ENCODE assay signal across 29 cellular contexts in genomic region chr4:165199286-165199685, GRCh38. TPM values are rescaled to one million over a fixed set of nuclear protein-coding genes. Genes with fewer than 3 reads are reported as not detected.
DNase-seq lines count a peak whose midpoint lies in the region; ATAC-seq, FAIRE-seq and TF ChIP-seq lines count a peak whose summit lies in the region.
"Had no signal": no experiment of that assay in that cellular context is flagged by ENCODE, and none has a peak within 500 bp of the region (broad histone marks: within the 10 kb centered on the region; RNA-seq: fewer than 3 reads in every experiment).

No MANE protein-coding gene starts in this region.

- H3K79me2 ChIP-seq in astrocyte (ENCODE audit: insufficient read depth, low read length) (no peaks in the 10 kb centered on the region), keratinocyte (ENCODE audit: control insufficient read depth, insufficient read depth, low read length) (no peaks in the 10 kb centered on the region)
- H3K79me2 ChIP-seq: parathyroid adenoma had no signal

- H3K9me3 ChIP-seq in astrocyte (ENCODE audit: insufficient read depth, low read depth, low read length), result no peaks in the 10 kb centered on the region
- no peaks in the 10 kb centered on the region for H3K9me3 ChIP-seq in keratinocyte (ENCODE audit: control insufficient read depth, low read depth, low read length)
- H3K9me3 ChIP-seq: BLaER1 treated with 17β-estradiol and CSF1 and Interleukin-3, amounts not matched to agents 10 nM and 100 nM; HAP-1; heart right ventricle; right lobe of liver; testis had no signal

- H3K9ac ChIP-seq in astrocyte (ENCODE audit: low read length) (no peak overlapping the region), keratinocyte (ENCODE audit: control insufficient read depth, extremely low read depth, insufficient read depth, low read length) (no peak overlapping the region)
- H3K9ac ChIP-seq: BLaER1 treated with 17β-estradiol and CSF1 and Interleukin-3, amounts not matched to agents 10 nM and 100 nM; parathyroid adenoma had no signal

- H3K4me1 ChIP-seq in astrocyte (ENCODE audit: insufficient read depth, low read length), result peaks cover 5% of the 10 kb centered on the region
- H3K4me1 ChIP-seq in keratinocyte (ENCODE audit: control insufficient read depth, extremely low read depth, insufficient read depth, low read length), result peaks cover 31% of the 10 kb centered on the region
- H3K4me1 ChIP-seq: HAP-1, parathyroid adenoma, testis had no signal

- FAIRE-seq in GM12892 (lab: Jason Lieb, UNC) (peak; percentile 5), astrocyte (lab: Jason Lieb, UNC) (no peak), keratinocyte (lab: Jason Lieb, UNC) (peak; percentile 90)
- FAIRE-seq: colon, TTC549, urothelium cell line had no signal

- dilution Hi-C loops in keratinocyte (cut with MboI; ENCODE audit: extremely low pct_ligation_motif_present, low sequenced_read_pairs), result no loop called here

- H3K36me3 ChIP-seq in astrocyte (ENCODE audit: insufficient read depth, low read length) (no peaks in the 10 kb centered on the region), keratinocyte (ENCODE audit: control insufficient read depth in 2 of 2, extremely low read depth in 1 of 2, insufficient read depth in 2 of 2, low read length in 2 of 2) (no peaks in the 10 kb centered on the region)
- H3K36me3 ChIP-seq: BLaER1 treated with 17β-estradiol and CSF1 and Interleukin-3, amounts not matched to agents 10 nM and 100 nM; HAP-1; heart right ventricle; right lobe of liver had no signal

- DNase-seq in GM12892 (ENCODE audit: insufficient read length), result no peak
- peak; percentile 20 to 35 for DNase-seq in NCI-H446 (lab: John Stamatoyannopoulos, UW)
- DNase-seq in astrocyte (ENCODE audit: low read depth), result peak; percentile 45
- no peak for DNase-seq in keratinocyte (ENCODE audit: low read depth, low spot score)
- DNase-seq in NCI-H226, result no peak
- DNase-seq: activated CD4-positive, alpha-beta T cell treated with anti-CD3 and anti-CD28 coated beads for 36 hours; activated gamma-delta T cell treated with Interleukin-2 at 50 U/mL for 16 hours; activated T-cell treated with anti-CD3 and anti-CD28 coated beads, Interleukin-2, amount 50 U/mL, for 24 hours; effector memory CD8-positive, alpha-beta T cell; GF-D8; heart right ventricle; NCI-H2081; NCI-H524; nephron progenitor cell; right lobe of liver; stimulated activated CD4-positive, alpha-beta T cell treated with anti-CD3 and anti-CD28 coated beads, Interleukin-4, amount 100 ng/mL, for 4 hours; stimulated activated naive B cell treated with anti-CD40 and anti-IgM and Interleukin-4, amounts not matched to agents 10 μg/mL and 1 μg/mL and 100 μg/mL, for 72 hours; testis had no signal

- ATAC-seq in HG03025 (IDR thresholded peaks at IDR 0.05; ENCODE audit: low FRiP score, unreplicated experiment) (no peak), GM19328 (IDR thresholded peaks at IDR 0.05; ENCODE audit: unreplicated experiment) (no peak), HG03159 (IDR thresholded peaks at IDR 0.05; ENCODE audit: unreplicated experiment) (no peak)
- ATAC-seq: activated CD4-positive, alpha-beta T cell treated with anti-CD3 and anti-CD28 coated beads for 36 hours; effector memory CD8-positive, alpha-beta T cell; esophagus mucosa; heart right ventricle; right lobe of liver; stimulated activated naive B cell treated with anti-CD40 and anti-IgM and Interleukin-4, amounts not matched to agents 10 μg/mL and 1 μg/mL and 100 μg/mL, for 72 hours had no signal

- H3K9me1 ChIP-seq in keratinocyte (ENCODE audit: control insufficient read depth, extremely low read depth, insufficient read depth, low read length), result no peaks in the 10 kb centered on the region

- H3K4me3 ChIP-seq in astrocyte (ENCODE audit: insufficient read depth, low read depth, low read length), result no peak overlapping the region
- peak overlapping the region in 2 of 3 experiments; percentile 12 to 31 for H3K4me3 ChIP-seq in keratinocyte (ENCODE audit: control insufficient read depth in 2 of 3, extremely low read depth in 1 of 3, insufficient read depth in 2 of 3, low read depth in 1 of 3, low read length in 3 of 3)
- H3K4me3 ChIP-seq: BLaER1 treated with 17β-estradiol and CSF1 and Interleukin-3, amounts not matched to agents 10 nM and 100 nM; HAP-1; heart right ventricle; lung; right lobe of liver; testis had no signal

- no peaks in the 10 kb centered on the region for H3K36me3 Mint-ChIP-seq in astrocyte (ENCODE audit: low read depth, unreplicated experiment)

- TF ChIP-seq CTCF in astrocyte (IDR thresholded peaks at IDR 0.05; ENCODE audit: insufficient read depth, low read depth, low read length) (no peak), keratinocyte (optimal IDR thresholded peaks at IDR 0.05 in 1 of 3, IDR thresholded peaks at IDR 0.05 in 1 of 3, conservative IDR thresholded peaks at IDR 0.05 in 1 of 3; ENCODE audit: extremely low read depth in 1 of 3, insufficient read depth in 2 of 3, low read length in 3 of 3) (no peak)

- no peak overlapping the region for H3K4me3 Mint-ChIP-seq in astrocyte (ENCODE audit: unreplicated experiment)
- H3K4me3 Mint-ChIP-seq: activated CD4-positive, alpha-beta T cell treated with anti-CD3 and anti-CD28 coated beads for 36 hours; activated T-cell treated with anti-CD3 and anti-CD28 coated beads, Interleukin-2, amount 50 U/mL, for 24 hours; effector memory CD8-positive, alpha-beta T cell; nephron progenitor cell; stimulated activated naive B cell treated with anti-CD40 and anti-IgM and Interleukin-4, amounts not matched to agents 10 μg/mL and 1 μg/mL and 100 μg/mL, for 72 hours had no signal

- H4K20me1 ChIP-seq in astrocyte (ENCODE audit: insufficient read depth, low read length) (no peaks in the 10 kb centered on the region), keratinocyte (ENCODE audit: control insufficient read depth, extremely low read depth, insufficient read depth, low read length) (no peaks in the 10 kb centered on the region)
- H4K20me1 ChIP-seq: BLaER1 treated with 17β-estradiol and CSF1 and Interleukin-3, amounts not matched to agents 10 nM and 100 nM had no signal

- no peaks in the 10 kb centered on the region for H3K27me3 ChIP-seq in astrocyte (ENCODE audit: insufficient read depth, low read length)
- no peaks in the 10 kb centered on the region for H3K27me3 ChIP-seq in keratinocyte (ENCODE audit: control insufficient read depth, extremely low read depth, insufficient read depth, low read length)
- H3K27me3 ChIP-seq: BLaER1 treated with 17β-estradiol and CSF1 and Interleukin-3, amounts not matched to agents 10 nM and 100 nM; heart right ventricle; right lobe of liver; testis had no signal

- H3K27ac Mint-ChIP-seq in astrocyte (ENCODE audit: unreplicated experiment), result no peak overlapping the region
- H3K27ac Mint-ChIP-seq: activated CD4-positive, alpha-beta T cell treated with anti-CD3 and anti-CD28 coated beads for 36 hours; activated T-cell treated with anti-CD3 and anti-CD28 coated beads, Interleukin-2, amount 50 U/mL, for 24 hours; effector memory CD8-positive, alpha-beta T cell; nephron progenitor cell; stimulated activated naive B cell treated with anti-CD40 and anti-IgM and Interleukin-4, amounts not matched to agents 10 μg/mL and 1 μg/mL and 100 μg/mL, for 72 hours had no signal

- H3K27ac ChIP-seq in astrocyte (ENCODE audit: low read depth, low read length) (no peak overlapping the region), keratinocyte (ENCODE audit: control insufficient read depth, insufficient read depth, low read length) (peak overlapping the region; percentile 15)
- H3K27ac ChIP-seq: BLaER1 treated with 17β-estradiol and CSF1 and Interleukin-3, amounts not matched to agents 10 nM and 100 nM; heart right ventricle; parathyroid adenoma; right lobe of liver; testis had no signal

- no peak overlapping the region for H2AFZ ChIP-seq in astrocyte (ENCODE audit: low read depth, low read length)
- no peak overlapping the region for H2AFZ ChIP-seq in keratinocyte (ENCODE audit: control insufficient read depth, low read length)
- H2AFZ ChIP-seq: parathyroid adenoma had no signal

- H3K4me1 Mint-ChIP-seq in astrocyte (ENCODE audit: low read depth, unreplicated experiment), result peaks cover 6% of the 10 kb centered on the region
- H3K4me1 Mint-ChIP-seq: nephron progenitor cell had no signal

- H3K4me2 ChIP-seq in astrocyte (ENCODE audit: low read length) (no peak overlapping the region), keratinocyte (ENCODE audit: control insufficient read depth, extremely low read depth, insufficient read depth, low read depth, low read length) (peak overlapping the region; percentile 70)
- H3K4me2 ChIP-seq: BLaER1 treated with 17β-estradiol and CSF1 and Interleukin-3, amounts not matched to agents 10 nM and 100 nM had no signal

- no peak for TF ChIP-seq POLR2A in GM12892 (IDR thresholded peaks at IDR 0.05; ENCODE audit: low read depth, low read length)

- no peaks in the 10 kb centered on the region for H3K9me3 Mint-ChIP-seq in astrocyte (ENCODE audit: unreplicated experiment)
- H3K9me3 Mint-ChIP-seq: activated T-cell treated with anti-CD3 and anti-CD28 coated beads, Interleukin-2, amount 50 U/mL, for 24 hours; effector memory CD8-positive, alpha-beta T cell; nephron progenitor cell; stimulated activated naive B cell treated with anti-CD40 and anti-IgM and Interleukin-4, amounts not matched to agents 10 μg/mL and 1 μg/mL and 100 μg/mL, for 72 hours had no signal

- no peaks in the 10 kb centered on the region for H3K27me3 Mint-ChIP-seq in astrocyte (ENCODE audit: low read depth, unreplicated experiment)
- H3K27me3 Mint-ChIP-seq: activated CD4-positive, alpha-beta T cell treated with anti-CD3 and anti-CD28 coated beads for 36 hours; activated T-cell treated with anti-CD3 and anti-CD28 coated beads, Interleukin-2, amount 50 U/mL, for 24 hours; stimulated activated naive B cell treated with anti-CD40 and anti-IgM and Interleukin-4, amounts not matched to agents 10 μg/mL and 1 μg/mL and 100 μg/mL, for 72 hours had no signal

RNA-seq across cellular contexts. Expression of gene KLHL2, which starts 8.1 kb away (rescaled TPM):
- 19.3 TPM for polyA plus RNA-seq in GM12892 (2012; ENCODE audit: missing spikeins)
- total RNA-seq in astrocyte, result 26.2 and 28.2 TPM in 2 replicates
- polyA plus RNA-seq in keratinocyte, result 10.2 to 18.5 TPM (median 10.7 TPM) in 3 replicates
- polyA plus RNA-seq in keratinocyte (2011; ENCODE audit: low read depth), result 25.5 TPM
- polyA plus RNA-seq in keratinocyte (2011; cell fraction: cytosol; rRNA removed), result 9.3 and 15.5 TPM in 2 replicates
- 14.0 and 18.0 TPM in 2 replicates for polyA plus RNA-seq in keratinocyte (2011; cell fraction: nucleus; rRNA removed)
- 10.0 and 15.7 TPM in 2 replicates for polyA plus RNA-seq in keratinocyte (2012; ENCODE audit: low replicate concordance)
- 2.8 to 13.3 TPM (median 8.2 TPM) in 3 replicates for polyA minus RNA-seq in keratinocyte
- polyA minus RNA-seq in keratinocyte (2011; cell fraction: cytosol; rRNA and poly(A)+ RNA removed), result 5.4 TPM
- 3.4 and 9.7 TPM in 2 replicates for polyA minus RNA-seq in keratinocyte (2011; cell fraction: nucleus; rRNA and poly(A)+ RNA removed)

Comparison
In these comparisons a context has a peak if more than half of its experiments do, and no peak if none do; other contexts are left out.
1. DNase-seq: peak in NCI-H446 (2 of 2) and astrocyte (single experiment); none in GM12892 (single experiment), keratinocyte (single experiment) and NCI-H226 (single experiment).